In the genomic region with DNA sequence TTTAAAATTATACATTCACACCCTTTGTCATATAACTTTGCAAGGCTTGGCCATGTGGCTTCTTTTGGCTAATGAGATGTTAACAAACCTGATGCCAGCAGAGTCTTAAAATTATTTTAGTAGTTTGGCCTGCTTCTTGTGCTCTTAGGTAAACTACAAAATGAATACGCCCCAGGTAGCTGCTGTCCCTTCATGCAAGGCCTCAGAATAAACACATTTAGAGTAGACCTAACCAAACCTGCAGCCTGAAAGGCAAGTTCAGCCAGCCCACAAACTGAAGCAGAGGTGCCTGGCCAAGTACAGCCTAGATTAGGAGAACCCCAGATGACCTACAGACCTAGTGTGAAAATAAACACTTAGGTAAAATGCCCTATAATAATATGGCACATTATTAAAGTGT, we compare ENCODE assay signal across 21 cellular contexts.
"Had no signal": no experiment of that assay in that cellular context is flagged by ENCODE, and none has a peak within 500 bp of the region (broad histone marks: within the 10 kb centered on the region; RNA-seq: fewer than 3 reads in every experiment).

No MANE protein-coding gene starts in this region.

- H3K36me3 ChIP-seq: SJSA1 had no signal

- H3K4me1 ChIP-seq: SJSA1 had no signal

- DNase-seq: KBM-7, MG63, NCI-H1092 treated with DMSO at 0.1 percent for 48 hours, NCI-H1436, NCI-H187, NCI-H2029, NCI-H2081 treated with DMSO at 0.1 percent for 48 hours, NCI-H2171, NCI-H345, NCI-H524, NCI-H526 treated with DMSO at 0.1 percent for 48 hours, NCI-H774, Right ventricle myocardium superior, RPMI8226, SIG-M5, SW 1271 had no signal

- H3K27ac ChIP-seq: HL-60, SJSA1, SK-N-MC had no signal

- FAIRE-seq: HTR-8/SVneo, RCC 7860 had no signal

- H3K4me3 ChIP-seq: MG63, SJSA1, SK-N-MC had no signal

- H3K27me3 ChIP-seq: MG63, SJSA1 had no signal

- H3K9me3 ChIP-seq: MG63, SJSA1 had no signal
